14 cellular contexts compared by ENCODE assay signal in genomic region chr1:179177182-179177581, GRCh38. TPM values are rescaled to one million over a fixed set of nuclear protein-coding genes. Genes with fewer than 3 reads are reported as not detected.
DNase-seq lines count a peak whose midpoint lies in the region; ATAC-seq and TF ChIP-seq lines count a peak whose summit lies in the region.
"Had no signal": no experiment of that assay in that cellular context is flagged by ENCODE, and none has a peak within 500 bp of the region (broad histone marks: within the 10 kb centered on the region; RNA-seq: fewer than 3 reads in every experiment).

No MANE protein-coding gene starts in this region.

- H3K4me3 Mint-ChIP-seq in brain = no peak overlapping the region
- no peak overlapping the region for H3K4me3 Mint-ChIP-seq in activated naive CD4-positive, alpha-beta T cell treated with anti-CD3 and anti-CD28 coated beads, Interleukin-2, amount 10 ng/mL, durations not matched to agents 7 days and 5 days
- H3K4me3 Mint-ChIP-seq in endodermal cell = no peak overlapping the region
- H3K4me3 Mint-ChIP-seq: T-helper 17 cell had no signal

- peaks cover 61% of the 10 kb centered on the region for H3K79me2 ChIP-seq in smooth muscle cell (ENCODE audit: low read depth)

- H3F3A ChIP-seq in smooth muscle cell (ENCODE audit: low read depth) = peaks cover 13% of the 10 kb centered on the region

- TF ChIP-seq CTCF in brain (conservative IDR thresholded peaks at IDR 0.05) (no peak), smooth muscle cell (IDR thresholded peaks at IDR 0.05; ENCODE audit: borderline replicate concordance, insufficient read depth, poor library complexity, severe bottlenecking) (no peak), endodermal cell (conservative IDR thresholded peaks at IDR 0.05) (no peak), lower lobe of right lung (IDR thresholded peaks at IDR 0.05) (no peak)

- H3K4me1 ChIP-seq in smooth muscle cell (ENCODE audit: low read depth) (peaks cover 19% of the 10 kb centered on the region), endodermal cell (ENCODE audit: control insufficient read depth, insufficient read depth, low read length) (no peaks in the 10 kb centered on the region), lower lobe of right lung (peaks cover 27% of the 10 kb centered on the region)

- H3K9me3 ChIP-seq in smooth muscle cell (replicated peaks; ENCODE audit: low read depth) = no peaks in the 10 kb centered on the region
- no peaks in the 10 kb centered on the region for H3K9me3 ChIP-seq in endodermal cell (ENCODE audit: control insufficient read depth, low read length)
- H3K9me3 ChIP-seq in lower lobe of right lung = no peaks in the 10 kb centered on the region
- H3K9me3 ChIP-seq: spleen, testis had no signal

- H4K20me1 ChIP-seq in smooth muscle cell (ENCODE audit: low read depth) = no peaks in the 10 kb centered on the region

- H3K27ac ChIP-seq in smooth muscle cell (ENCODE audit: low read depth) = peak overlapping the region; percentile 97
- H3K27ac ChIP-seq in endodermal cell (ENCODE audit: low read depth, low read length) = no peak overlapping the region
- H3K27ac ChIP-seq in lower lobe of right lung = no peak overlapping the region
- H3K27ac ChIP-seq: PC-9, spleen, testis had no signal

- H3K27me3 Mint-ChIP-seq in brain (no peaks in the 10 kb centered on the region), endodermal cell (ENCODE audit: insufficient read depth) (no peaks in the 10 kb centered on the region)
- H3K27me3 Mint-ChIP-seq in activated naive CD4-positive, alpha-beta T cell treated with anti-CD3 and anti-CD28 coated beads, Interleukin-2, amount 10 ng/mL, durations not matched to agents 7 days and 5 days = no peaks in the 10 kb centered on the region
- H3K27me3 Mint-ChIP-seq: T-helper 17 cell had no signal

- no peak overlapping the region for H2AFZ ChIP-seq in smooth muscle cell (ENCODE audit: low read depth)
- H2AFZ ChIP-seq: PC-9 had no signal

- H3K36me3 ChIP-seq in smooth muscle cell (ENCODE audit: low read depth) (no peaks in the 10 kb centered on the region), endodermal cell (ENCODE audit: control insufficient read depth, insufficient read depth, low read length) (no peaks in the 10 kb centered on the region), lower lobe of right lung (no peaks in the 10 kb centered on the region)
- H3K36me3 ChIP-seq: spleen had no signal

- H3K27me3 ChIP-seq in smooth muscle cell (ENCODE audit: low read depth) = no peaks in the 10 kb centered on the region
- H3K27me3 ChIP-seq in endodermal cell (ENCODE audit: control insufficient read depth, insufficient read depth, low read length, poor library complexity, severe bottlenecking) = no peaks in the 10 kb centered on the region
- H3K27me3 ChIP-seq in lower lobe of right lung (ENCODE audit: low read depth) = no peaks in the 10 kb centered on the region
- H3K27me3 ChIP-seq: spleen, testis had no signal

- H3K4me2 ChIP-seq in smooth muscle cell = peak overlapping the region; percentile 58
- H3K4me2 ChIP-seq: PC-9 had no signal

- no peaks in the 10 kb centered on the region for H3K36me3 Mint-ChIP-seq in brain
- H3K36me3 Mint-ChIP-seq in activated naive CD4-positive, alpha-beta T cell treated with anti-CD3 and anti-CD28 coated beads, Interleukin-2, amount 10 ng/mL, durations not matched to agents 7 days and 5 days = no peaks in the 10 kb centered on the region
- no peaks in the 10 kb centered on the region for H3K36me3 Mint-ChIP-seq in endodermal cell (ENCODE audit: low read depth)

- CTCF ChIA-PET in activated naive CD4-positive, alpha-beta T cell treated with anti-CD3 and anti-CD28 coated beads, Interleukin-2, amount 10 ng/mL, durations not matched to agents 7 days and 5 days (lab: Charles Lee) = no interaction called here

- H3K9me3 Mint-ChIP-seq in brain (peaks cover 0 to 6% (median 0%) of the 10 kb centered on the region in 5 experiments), endodermal cell (no peaks in the 10 kb centered on the region)
- no peaks in the 10 kb centered on the region for H3K9me3 Mint-ChIP-seq in activated naive CD4-positive, alpha-beta T cell treated with anti-CD3 and anti-CD28 coated beads, Interleukin-2, amount 10 ng/mL, durations not matched to agents 7 days and 5 days

- intact Hi-C loops in left ventricle myocardium superior (cut with micrococcal nuclease) (no loop called here), lower lobe of right lung (cut with DNase I) (no loop called here)

- ATAC-seq in left ventricle myocardium superior (peak; percentile 75), lower lobe of right lung (no peak)
- ATAC-seq: T-helper 17 cell had no signal

- no peak overlapping the region for H3K9ac ChIP-seq in smooth muscle cell (ENCODE audit: low read depth)
- no peak overlapping the region for H3K9ac ChIP-seq in endodermal cell (ENCODE audit: extremely low read depth, low read length, poor library complexity, severe bottlenecking)

- H3K27ac Mint-ChIP-seq in brain = peak overlapping the region in 3 of 5 experiments; percentile 2 to 23 (median 12)
- no peak overlapping the region for H3K27ac Mint-ChIP-seq in activated naive CD4-positive, alpha-beta T cell treated with anti-CD3 and anti-CD28 coated beads, Interleukin-2, amount 10 ng/mL, durations not matched to agents 7 days and 5 days
- no peak overlapping the region for H3K27ac Mint-ChIP-seq in endodermal cell
- H3K27ac Mint-ChIP-seq: T-helper 17 cell had no signal

- H3K4me3 ChIP-seq in smooth muscle cell (no peak overlapping the region), endodermal cell (ENCODE audit: low read length) (no peak overlapping the region), lower lobe of right lung (no peak overlapping the region)
- H3K4me3 ChIP-seq: PC-9, spleen, testis had no signal

- peaks cover 23% of the 10 kb centered on the region for H3K4me1 Mint-ChIP-seq in brain
- H3K4me1 Mint-ChIP-seq in activated naive CD4-positive, alpha-beta T cell treated with anti-CD3 and anti-CD28 coated beads, Interleukin-2, amount 10 ng/mL, durations not matched to agents 7 days and 5 days = no peaks in the 10 kb centered on the region
- H3K4me1 Mint-ChIP-seq in endodermal cell = no peaks in the 10 kb centered on the region

- 61% methylated on average over 2 of the region's 2 CpGs for WGBS in smooth muscle cell (ENCODE audit: low lambda C conversion rate)
- 92% methylated on average over 2 of the region's 2 CpGs; no CpG with 5 or more reads in 1 of the 2 experiments for WGBS in endodermal cell (ENCODE audit: insufficient coverage in 1 of 2, insufficient read length in 1 of 2), 2 experiments

- DNase-seq in GM04503 (ENCODE audit: low read depth) (peak; percentile 70), left ventricle myocardium superior (no peak), smooth muscle cell (lab: John Stamatoyannopoulos, UW; ENCODE audit: unreplicated experiment) (no peak), endodermal cell (no peak), lower lobe of right lung (no peak)
- no peak for DNase-seq in activated naive CD4-positive, alpha-beta T cell treated with anti-CD3 and anti-CD28 coated beads, Interleukin-2, amount 10 ng/mL, durations not matched to agents 7 days and 5 days
- DNase-seq: activated gamma-delta T cell treated with Interleukin-2 at 50 U/mL for 16 hours, Calu3, kidney glomerular epithelial cell, PC-9, spleen, T-helper 17 cell, testis had no signal

RNA-seq across cellular contexts. Expression of gene ABL2, which starts 52.3 kb away (rescaled TPM):
- polyA plus RNA-seq in brain (ENCODE audit: insufficient read depth, low read depth, low replicate concordance) (6.2 TPM), smooth muscle cell (16.5 and 38.9 TPM in 2 replicates)
- total RNA-seq in left ventricle myocardium superior (8.4 TPM), smooth muscle cell (55.0 and 56.5 TPM in 2 replicates), endodermal cell (10 to 100 TPM; 20.2 to 28.0 TPM), lower lobe of right lung (27.0 TPM)
- 11.5 TPM for polyA plus RNA-seq in endodermal cell (2013, experiment 1 of 2)
- polyA plus RNA-seq in endodermal cell (2013, experiment 2 of 2) = 12.6 TPM

Comparison
In these comparisons a context has a peak if more than half of its experiments do, and no peak if none do; other contexts are left out.
1. H3K27ac Mint-ChIP-seq: peak in brain (3 of 5); none in activated naive CD4-positive, alpha-beta T cell treated with anti-CD3 and anti-CD28 coated beads, Interleukin-2, amount 10 ng/mL, durations not matched to agents 7 days and 5 days (single experiment) and endodermal cell (single experiment).